Comparison of ENCODE assay signal across 20 cellular contexts in the genomic region with DNA sequence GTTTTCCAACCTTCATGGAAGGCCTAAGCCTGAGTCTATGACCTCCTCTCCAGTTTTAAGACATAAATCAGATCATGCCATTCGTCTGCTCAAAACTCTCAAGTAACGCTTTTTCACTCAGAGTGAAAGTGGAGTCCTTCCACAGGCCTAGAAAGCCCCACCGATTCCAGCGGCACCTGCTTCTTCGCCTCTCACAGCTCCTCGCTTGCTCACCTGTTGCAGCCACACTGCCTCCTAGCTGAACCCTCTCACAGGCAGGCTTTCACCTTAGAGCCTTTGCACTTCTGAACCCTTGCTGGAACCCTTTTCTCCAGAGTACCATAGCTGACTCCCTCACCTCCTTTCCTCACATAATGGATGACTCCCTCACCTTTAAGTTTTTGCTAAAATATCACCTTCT.
DNase-seq lines count a peak whose midpoint lies in the region; ATAC-seq, FAIRE-seq and TF ChIP-seq lines count a peak whose summit lies in the region.
"Had no signal": no experiment of that assay in that cellular context is flagged by ENCODE, and none has a peak within 500 bp of the region (broad histone marks: within the 10 kb centered on the region; RNA-seq: fewer than 3 reads in every experiment).

No MANE protein-coding gene starts in this region.

- H3K36me3 Mint-ChIP-seq in activated B cell treated with CpG ODN at 0.5 μM for 24 hours (ENCODE audit: low read depth) (no peaks in the 10 kb centered on the region), memory B cell (peaks cover 6% of the 10 kb centered on the region)
- H3K36me3 Mint-ChIP-seq in stimulated activated naive B cell treated with anti-CD40 and anti-IgM and Interleukin-4, amounts not matched to agents 10 μg/mL and 1 μg/mL and 100 μg/mL, for 72 hours: peaks cover 10 to 18% of the 10 kb centered on the region in 2 donors

- in situ Hi-C loops in GM13976 (cut with MboI; ENCODE audit: low sequenced_read_pairs, unreplicated experiment): no loop called here

- no peak for ATAC-seq in activated B cell treated with CpG ODN at 0.5 μM for 24 hours (ENCODE audit: low read depth)
- ATAC-seq in memory B cell (ENCODE audit: low read depth): no peak
- no peak for ATAC-seq in stimulated activated naive B cell treated with anti-CD40 and anti-IgM and Interleukin-4, amounts not matched to agents 10 μg/mL and 1 μg/mL and 100 μg/mL, for 72 hours (replicated peaks)
- no peak for ATAC-seq in HG03354 (IDR thresholded peaks at IDR 0.05; ENCODE audit: poor library complexity, severe bottlenecking, unreplicated experiment)
- ATAC-seq: K562, T-cell had no signal

- CTCF ChIA-PET in activated B cell treated with CpG ODN at 0.5 μM for 24 hours (lab: Charles Lee): interaction anchor here (1.0 to 2.4 kb wide), 4 partner anchors 12 to 297 kb away, joined by 3 to 8 read pairs (median 6); no protein-coding TSS in a partner anchor

- H3K9me3 Mint-ChIP-seq in activated B cell treated with CpG ODN at 0.5 μM for 24 hours: no peaks in the 10 kb centered on the region
- no peaks in the 10 kb centered on the region for H3K9me3 Mint-ChIP-seq in memory B cell
- H3K9me3 Mint-ChIP-seq in stimulated activated naive B cell treated with anti-CD40 and anti-IgM and Interleukin-4, amounts not matched to agents 10 μg/mL and 1 μg/mL and 100 μg/mL, for 72 hours: peaks cover 0 to 3% of the 10 kb centered on the region in 2 donors
- H3K9me3 Mint-ChIP-seq: CD8-positive, alpha-beta memory T cell; T-cell had no signal

- H3K4me3 Mint-ChIP-seq in activated B cell treated with CpG ODN at 0.5 μM for 24 hours (no peak overlapping the region), memory B cell (no peak overlapping the region)
- no peak overlapping the region for H3K4me3 Mint-ChIP-seq in stimulated activated naive B cell treated with anti-CD40 and anti-IgM and Interleukin-4, amounts not matched to agents 10 μg/mL and 1 μg/mL and 100 μg/mL, for 72 hours
- H3K4me3 Mint-ChIP-seq: CD8-positive, alpha-beta memory T cell; T-cell had no signal

- DNase-seq in GM13976 (ENCODE audit: low spot score) (peak; percentile 40), activated B cell treated with CpG ODN at 0.5 μM for 24 hours (no peak), memory B cell (ENCODE audit: low spot score in 2 of 2) (no peak), GM19239 (ENCODE audit: insufficient read length, low spot score) (no peak), HuH-7.5 (ENCODE audit: low spot score) (no peak), erythroblast (lab: John Stamatoyannopoulos, UW) (no peak)
- no peak for DNase-seq in stimulated activated naive B cell treated with anti-CD40 and anti-IgM and Interleukin-4, amounts not matched to agents 10 μg/mL and 1 μg/mL and 100 μg/mL, for 72 hours
- DNase-seq: ACHN; CD8-positive, alpha-beta memory T cell; DND-41; NCI-H1417 treated with DMSO at 0.1 percent for 48 hours; NCI-H1930; NCI-H69; SHP77; SK-N-SH; T-cell had no signal

- no peak for TF ChIP-seq POLR2A in erythroblast (IDR thresholded peaks at IDR 0.05; ENCODE audit: low read length)

- POLR2A ChIA-PET in activated B cell treated with CpG ODN at 0.5 μM for 24 hours (lab: Charles Lee): interaction anchor here (1.2 to 8.9 kb wide), 15 partner anchors 11 to 324 kb away, joined by 3 to 165 read pairs (median 5); partner anchors contain the start of gene ZFP36L1

- H3K27me3 Mint-ChIP-seq in activated B cell treated with CpG ODN at 0.5 μM for 24 hours (no peaks in the 10 kb centered on the region), memory B cell (no peaks in the 10 kb centered on the region)
- H3K27me3 Mint-ChIP-seq in stimulated activated naive B cell treated with anti-CD40 and anti-IgM and Interleukin-4, amounts not matched to agents 10 μg/mL and 1 μg/mL and 100 μg/mL, for 72 hours: no peaks in the 10 kb centered on the region
- H3K27me3 Mint-ChIP-seq: CD8-positive, alpha-beta memory T cell; T-cell had no signal

- peaks cover 66% of the 10 kb centered on the region for H3K4me1 Mint-ChIP-seq in activated B cell treated with CpG ODN at 0.5 μM for 24 hours
- peaks cover 30% of the 10 kb centered on the region for H3K4me1 Mint-ChIP-seq in memory B cell
- peaks cover 53 to 72% of the 10 kb centered on the region in 2 donors for H3K4me1 Mint-ChIP-seq in stimulated activated naive B cell treated with anti-CD40 and anti-IgM and Interleukin-4, amounts not matched to agents 10 μg/mL and 1 μg/mL and 100 μg/mL, for 72 hours

- TF ChIP-seq CTCF in GM13976 (IDR thresholded peaks at IDR 0.05; ENCODE audit: borderline replicate concordance, control extremely low read depth, extremely low read depth, insufficient read depth, missing control alignments) (peak; percentile 15), activated B cell treated with CpG ODN at 0.5 μM for 24 hours (IDR thresholded peaks at IDR 0.05) (no peak)

- FAIRE-seq in GM19239 (lab: Jason Lieb, UNC): no peak
- FAIRE-seq: D721Med, G401.6, K562 had no signal

- H3K27ac Mint-ChIP-seq in activated B cell treated with CpG ODN at 0.5 μM for 24 hours (peak overlapping the region; percentile 68), memory B cell (peak overlapping the region; percentile 22)
- peak overlapping the region; percentile 44 for H3K27ac Mint-ChIP-seq in stimulated activated naive B cell treated with anti-CD40 and anti-IgM and Interleukin-4, amounts not matched to agents 10 μg/mL and 1 μg/mL and 100 μg/mL, for 72 hours
- H3K27ac Mint-ChIP-seq: CD8-positive, alpha-beta memory T cell had no signal

- intact Hi-C loops in activated B cell treated with CpG ODN at 0.5 μM for 24 hours (cut with micrococcal nuclease): no loop called here
